Comparison of ENCODE assay signal across 40 cellular contexts in the genomic region with DNA sequence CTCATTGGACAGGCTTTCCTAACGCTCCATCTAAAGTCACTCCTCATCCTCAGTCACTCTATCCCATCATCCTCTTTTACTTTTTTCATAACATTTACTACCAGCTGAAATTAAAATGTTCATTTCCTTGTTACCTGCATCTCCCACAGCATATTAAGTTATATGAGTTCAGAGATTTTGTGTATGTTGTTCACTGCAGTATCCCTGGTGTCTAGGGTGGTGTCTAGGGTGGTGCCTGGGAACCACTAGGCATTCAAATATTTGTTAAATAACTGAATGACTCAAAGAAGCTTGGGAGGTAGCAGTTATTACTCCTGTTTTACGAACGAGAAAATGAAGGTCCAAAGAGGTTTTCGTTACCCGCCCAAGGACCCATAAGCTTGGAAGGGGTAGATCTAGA. TPM values are rescaled to one million over a fixed set of nuclear protein-coding genes. Genes with fewer than 3 reads are reported as not detected.
"Had no signal": no experiment of that assay in that cellular context is flagged by ENCODE, and none has a peak within 500 bp of the region (broad histone marks: within the 10 kb centered on the region; RNA-seq: fewer than 3 reads in every experiment).

No MANE protein-coding gene starts in this region.

- H3K27ac ChIP-seq: adrenal gland, body of pancreas, brain microvascular endothelial cell, breast epithelium, VCaP had no signal

- H3K27me3 ChIP-seq: adrenal gland, body of pancreas, brain microvascular endothelial cell, breast epithelium had no signal

- H3K4me1 Mint-ChIP-seq: activated B cell treated with CpG ODN at 0.5 μM for 24 hours; activated T-helper 17 cell treated with anti-CD3 and anti-CD28 coated beads, Interleukin-2, amount 50 U/mL, for 72 hours had no signal

- FAIRE-seq: astrocyte, TTC549 had no signal

- H3K4me3 ChIP-seq: adrenal gland, body of pancreas, breast epithelium had no signal

- H3K27me3 Mint-ChIP-seq: activated B cell treated with CpG ODN at 0.5 μM for 24 hours; activated CD4-positive, alpha-beta memory T cell treated with anti-CD3 and anti-CD28 coated beads for 36 hours; activated CD4-positive, alpha-beta T cell treated with anti-CD3 and anti-CD28 coated beads, Interleukin-2, amount 10 ng/mL, durations not matched to agents 24 days and 14 days; activated CD8-positive, alpha-beta T cell treated with anti-CD3 and anti-CD28 coated beads for 36 hours; activated naive CD8-positive, alpha-beta T cell treated with anti-CD3 and anti-CD28 coated beads for 36 hours; activated T-helper 17 cell treated with anti-CD3 and anti-CD28 coated beads, Interleukin-2, amount 50 U/mL, for 72 hours had no signal

- DNase-seq: activated B cell treated with CpG ODN at 0.5 μM for 24 hours; activated CD4-positive, alpha-beta memory T cell treated with anti-CD3 and anti-CD28 coated beads for 36 hours; activated CD4-positive, alpha-beta T cell treated with anti-CD3 and anti-CD28 coated beads for 4 hours; activated CD4-positive, alpha-beta T cell treated with anti-CD3 and anti-CD28 coated beads, Interleukin-2, amount 10 ng/mL, durations not matched to agents 24 days and 14 days; activated CD4-positive, alpha-beta T cell treated with anti-CD3 and anti-CD28 coated beads, Interleukin-2, amount 50 U/mL, for 1 hour; activated CD4-positive, alpha-beta T cell treated with anti-CD3 and anti-CD28 coated beads, Interleukin-2, amount 50 U/mL, for 4 hours; activated CD4-positive, CD25-positive, alpha-beta regulatory T cell treated with anti-CD3 and anti-CD28 coated beads, Interleukin-2, amount 50 U/mL, for 72 hours; activated CD8-positive, alpha-beta memory T cell treated with anti-CD3 and anti-CD28 coated beads, Interleukin-2, amount 50 U/mL, for 4 hours; activated CD8-positive, alpha-beta T cell treated with anti-CD3 and anti-CD28 coated beads for 36 hours; activated effector memory CD4-positive, alpha-beta T cell treated with anti-CD3 and anti-CD28 coated beads, Interleukin-2, amount 50 U/mL, for 16 hours; activated gamma-delta T cell treated with Interleukin-2 at 50 U/mL for 16 hours; activated naive CD4-positive, alpha-beta T cell; activated naive CD4-positive, alpha-beta T cell treated with anti-CD3 and anti-CD28 coated beads for 36 hours; activated naive CD4-positive, alpha-beta T cell treated with anti-CD3 and anti-CD28 coated beads, Interleukin-2, amount 50 U/mL, for 16 hours; activated naive CD8-positive, alpha-beta T cell treated with anti-CD3 and anti-CD28 coated beads for 36 hours; activated T-cell treated with anti-CD3 and anti-CD28 coated beads for 4 hours; activated T-cell treated with anti-CD3 and anti-CD28 coated beads, Interleukin-2, amount 50 U/mL, for 1 hour; activated T-cell treated with anti-CD3 and anti-CD28 coated beads, Interleukin-2, amount 50 U/mL, for 4 hours; activated T-cell treated with anti-CD3 and anti-CD28 coated beads, Interleukin-2, amount 50 U/mL, for 72 hours; adrenal gland; amniotic stem cell; aorta; body of pancreas; brain microvascular endothelial cell; central memory CD4-positive, alpha-beta T cell; cerebellar nuclear complex; T-helper 1 cell; T-helper 2 cell; T-helper 9 cell had no signal

- H3K36me3 ChIP-seq: adrenal gland, brain microvascular endothelial cell, breast epithelium had no signal

- H3K4me3 Mint-ChIP-seq: activated B cell treated with CpG ODN at 0.5 μM for 24 hours; activated CD4-positive, alpha-beta memory T cell treated with anti-CD3 and anti-CD28 coated beads for 36 hours; activated CD4-positive, alpha-beta T cell treated with anti-CD3 and anti-CD28 coated beads, Interleukin-2, amount 10 ng/mL, durations not matched to agents 24 days and 14 days; activated CD8-positive, alpha-beta T cell treated with anti-CD3 and anti-CD28 coated beads for 36 hours; activated naive CD4-positive, alpha-beta T cell treated with anti-CD3 and anti-CD28 coated beads for 36 hours; activated naive CD8-positive, alpha-beta T cell treated with anti-CD3 and anti-CD28 coated beads for 36 hours; activated T-cell treated with anti-CD3 and anti-CD28 coated beads, Interleukin-2, amount 50 U/mL, for 4 hours; activated T-cell treated with anti-CD3 and anti-CD28 coated beads, Interleukin-2, amount 50 U/mL, for 72 hours; activated T-helper 1 cell treated with anti-CD3 and anti-CD28 coated beads, Interleukin-12 subunit alpha, Interleukin-12 subunit beta, Interleukin-2, Interleukin-4 antibody, amounts not matched to agents 30 ng/mL and 10 ng/mL and 1 ng/mL, durations not matched to agents 14 hours and 24 hours and 36 hours; activated T-helper 17 cell treated with anti-CD3 and anti-CD28 coated beads, Interleukin-2, amount 50 U/mL, for 72 hours; T-helper 1 cell treated with Interleukin-12 subunit alpha and Interleukin-12 subunit beta and Interleukin-4 antibody, amounts not matched to agents 30 μg/mL and 1 μg/mL, for 36 hours; T-helper 2 cell treated with Interferon-gamma antibody and Interleukin-4, amounts not matched to agents 5 μg/mL and 100 μg/mL, for 36 hours had no signal

- H3K27ac Mint-ChIP-seq: activated B cell treated with CpG ODN at 0.5 μM for 24 hours; activated CD4-positive, alpha-beta memory T cell treated with anti-CD3 and anti-CD28 coated beads for 36 hours; activated CD4-positive, alpha-beta T cell treated with anti-CD3 and anti-CD28 coated beads, Interleukin-2, amount 10 ng/mL, durations not matched to agents 24 days and 14 days; activated CD8-positive, alpha-beta T cell treated with anti-CD3 and anti-CD28 coated beads for 36 hours; activated naive CD4-positive, alpha-beta T cell treated with anti-CD3 and anti-CD28 coated beads for 36 hours; activated naive CD4-positive, alpha-beta T cell treated with anti-CD3 and anti-CD28 coated beads, Interleukin-2, amount 50 U/mL, for 72 hours; activated naive CD8-positive, alpha-beta T cell treated with anti-CD3 and anti-CD28 coated beads for 36 hours; activated T-cell treated with anti-CD3 and anti-CD28 coated beads, Interleukin-2, amount 50 U/mL, for 72 hours; activated T-helper 1 cell treated with anti-CD3 and anti-CD28 coated beads, Interleukin-12 subunit alpha, Interleukin-12 subunit beta, Interleukin-2, Interleukin-4 antibody, amounts not matched to agents 30 ng/mL and 10 ng/mL and 1 ng/mL, durations not matched to agents 14 hours and 24 hours and 36 hours; activated T-helper 17 cell treated with anti-CD3 and anti-CD28 coated beads, Interleukin-2, amount 50 U/mL, for 72 hours; T-helper 1 cell treated with Interleukin-12 subunit alpha and Interleukin-12 subunit beta and Interleukin-4 antibody, amounts not matched to agents 30 μg/mL and 1 μg/mL, for 36 hours; T-helper 2 cell treated with Interferon-gamma antibody and Interleukin-4, amounts not matched to agents 5 μg/mL and 100 μg/mL, for 36 hours had no signal

- H3K9me3 Mint-ChIP-seq: activated B cell treated with CpG ODN at 0.5 μM for 24 hours; activated CD4-positive, alpha-beta memory T cell treated with anti-CD3 and anti-CD28 coated beads for 36 hours; activated CD4-positive, alpha-beta T cell treated with anti-CD3 and anti-CD28 coated beads, Interleukin-2, amount 10 ng/mL, durations not matched to agents 24 days and 14 days; activated CD8-positive, alpha-beta T cell treated with anti-CD3 and anti-CD28 coated beads for 36 hours; activated naive CD4-positive, alpha-beta T cell treated with anti-CD3 and anti-CD28 coated beads for 36 hours; activated naive CD4-positive, alpha-beta T cell treated with anti-CD3 and anti-CD28 coated beads, Interleukin-2, amount 50 U/mL, for 72 hours; activated naive CD8-positive, alpha-beta T cell treated with anti-CD3 and anti-CD28 coated beads for 36 hours; activated T-cell treated with anti-CD3 and anti-CD28 coated beads, Interleukin-2, amount 50 U/mL, for 4 hours; activated T-cell treated with anti-CD3 and anti-CD28 coated beads, Interleukin-2, amount 50 U/mL, for 72 hours; activated T-helper 1 cell treated with anti-CD3 and anti-CD28 coated beads, Interleukin-12 subunit alpha, Interleukin-12 subunit beta, Interleukin-2, Interleukin-4 antibody, amounts not matched to agents 30 ng/mL and 10 ng/mL and 1 ng/mL, durations not matched to agents 14 hours and 24 hours and 36 hours; activated T-helper 17 cell treated with anti-CD3 and anti-CD28 coated beads, Interleukin-2, amount 50 U/mL, for 72 hours; T-helper 1 cell treated with Interleukin-12 subunit alpha and Interleukin-12 subunit beta and Interleukin-4 antibody, amounts not matched to agents 30 μg/mL and 1 μg/mL, for 36 hours; T-helper 2 cell treated with Interferon-gamma antibody and Interleukin-4, amounts not matched to agents 5 μg/mL and 100 μg/mL, for 36 hours had no signal

- H3K9me3 ChIP-seq: adrenal gland, body of pancreas, breast epithelium had no signal

- H3K36me3 Mint-ChIP-seq: activated CD4-positive, alpha-beta memory T cell treated with anti-CD3 and anti-CD28 coated beads for 36 hours; activated naive CD4-positive, alpha-beta T cell treated with anti-CD3 and anti-CD28 coated beads, Interleukin-2, amount 50 U/mL, for 72 hours; activated naive CD8-positive, alpha-beta T cell treated with anti-CD3 and anti-CD28 coated beads for 36 hours had no signal

- ATAC-seq: activated CD8-positive, alpha-beta T cell treated with anti-CD3 and anti-CD28 coated beads for 36 hours; activated naive CD4-positive, alpha-beta T cell treated with anti-CD3 and anti-CD28 coated beads, Interleukin-2, amount 50 U/mL, for 72 hours; activated T-cell treated with anti-CD3 and anti-CD28 coated beads, Interleukin-2, amount 50 U/mL, for 4 hours; activated T-cell treated with anti-CD3 and anti-CD28 coated beads, Interleukin-2, amount 50 U/mL, for 72 hours; activated T-helper 17 cell treated with anti-CD3 and anti-CD28 coated beads, Interleukin-2, amount 50 U/mL, for 72 hours; body of pancreas had no signal

- H3K4me1 ChIP-seq: adrenal gland, breast epithelium had no signal

RNA-seq across cellular contexts. Expression of gene C3orf49, which starts 1.9 kb away (rescaled TPM):
- total RNA-seq: activated B cell treated with CpG ODN at 0.5 μM for 24 hours; activated CD4-positive, alpha-beta memory T cell treated with anti-CD3 and anti-CD28 coated beads for 36 hours; activated CD4-positive, alpha-beta T cell treated with anti-CD3 and anti-CD28 coated beads, Interleukin-2, amount 10 ng/mL, durations not matched to agents 24 days and 14 days; activated CD8-positive, alpha-beta memory T cell treated with anti-CD3 and anti-CD28 coated beads for 36 hours; activated CD8-positive, alpha-beta T cell treated with anti-CD3 and anti-CD28 coated beads for 36 hours; activated naive CD4-positive, alpha-beta T cell treated with anti-CD3 and anti-CD28 coated beads for 36 hours; activated naive CD4-positive, alpha-beta T cell treated with anti-CD3 and anti-CD28 coated beads, Interleukin-2, amount 50 U/mL, for 72 hours; activated naive CD8-positive, alpha-beta T cell treated with anti-CD3 and anti-CD28 coated beads for 36 hours; activated T-cell treated with anti-CD3 and anti-CD28 coated beads, Interleukin-2, amount 50 U/mL, for 4 hours; activated T-cell treated with anti-CD3 and anti-CD28 coated beads, Interleukin-2, amount 50 U/mL, for 72 hours; activated T-helper 1 cell treated with anti-CD3 and anti-CD28 coated beads, Interleukin-12 subunit alpha, Interleukin-12 subunit beta, Interleukin-2, Interleukin-4 antibody, amounts not matched to agents 30 ng/mL and 10 ng/mL and 1 ng/mL, durations not matched to agents 14 hours and 24 hours and 36 hours; activated T-helper 17 cell treated with anti-CD3 and anti-CD28 coated beads, Interleukin-2, amount 50 U/mL, for 72 hours; adrenal gland; aorta; astrocyte; body of pancreas; breast epithelium; cardiac septum had no signal
- polyA plus RNA-seq: adrenal gland, aorta had no signal
